ENCODE assay signal across 16 cellular contexts in the genomic region with DNA sequence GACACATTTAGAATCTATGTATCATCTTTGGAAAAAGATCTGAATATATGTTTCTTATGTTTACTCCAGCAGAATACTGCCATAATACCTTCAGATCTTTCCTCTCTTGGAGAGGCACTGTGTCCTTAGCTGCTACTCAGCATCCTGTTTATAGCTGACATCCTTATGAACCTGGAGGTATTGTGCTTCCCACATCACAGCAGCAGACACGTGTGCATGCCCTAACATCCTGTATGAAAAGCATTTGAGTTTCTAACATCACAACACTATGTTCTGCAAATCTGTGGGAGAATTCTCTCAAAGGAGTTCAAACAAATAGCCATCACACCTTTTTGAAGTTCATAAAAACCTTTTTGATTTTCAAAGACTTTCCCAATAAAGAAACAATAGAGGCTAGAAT.
DNase-seq lines count a peak whose midpoint lies in the region; ATAC-seq and TF ChIP-seq lines count a peak whose summit lies in the region.
"Had no signal": no experiment of that assay in that cellular context is flagged by ENCODE, and none has a peak within 500 bp of the region (broad histone marks: within the 10 kb centered on the region; RNA-seq: fewer than 3 reads in every experiment).

No MANE protein-coding gene starts in this region.

- H3K9me3 ChIP-seq in left lung: no peaks in the 10 kb centered on the region
- H3K9me3 ChIP-seq: pancreas, tibial artery had no signal

- peaks cover 0 to 9% of the 10 kb centered on the region in 2 donors for H3K4me1 ChIP-seq in left lung
- H3K4me1 ChIP-seq: pancreas had no signal

- no peaks in the 10 kb centered on the region for H3K27me3 Mint-ChIP-seq in activated CD8-positive, alpha-beta T cell treated with anti-CD3 and anti-CD28 coated beads, Interleukin-2, amount 10 ng/mL, durations not matched to agents 7 days and 5 days (ENCODE audit: low read depth)
- H3K27me3 Mint-ChIP-seq: B cell had no signal

- no peaks in the 10 kb centered on the region for H3K27me3 ChIP-seq in left lung
- H3K27me3 ChIP-seq in H7 (ENCODE audit: control insufficient read depth, insufficient read depth, low read length): no peaks in the 10 kb centered on the region
- H3K27me3 ChIP-seq: pancreas, tibial artery had no signal

- H3K4me1 Mint-ChIP-seq in activated CD8-positive, alpha-beta T cell treated with anti-CD3 and anti-CD28 coated beads, Interleukin-2, amount 10 ng/mL, durations not matched to agents 7 days and 5 days (ENCODE audit: low read depth): peaks cover 24% of the 10 kb centered on the region
- H3K4me1 Mint-ChIP-seq: B cell had no signal

- peak in 4 of 6 experiments; percentile 18 to 67 (median 62) for DNase-seq in stimulated activated naive CD4-positive, alpha-beta T cell (lab: John Stamatoyannopoulos, UW)
- no peak for DNase-seq in stimulated activated naive CD4-positive, alpha-beta T cell treated with Interleukin-2 at 50 U/mL for 16 hours (lab: John Stamatoyannopoulos, UW)
- peak; percentile 32 for DNase-seq in activated CD8-positive, alpha-beta T cell treated with anti-CD3 and anti-CD28 coated beads, Interleukin-2, amount 10 ng/mL, durations not matched to agents 7 days and 5 days
- DNase-seq in left lung: no peak
- no peak for DNase-seq in H7
- DNase-seq in amygdala (lab: John Stamatoyannopoulos, UW): no peak
- DNase-seq: DMS153; HFFc6; NCI-H2171; pancreas; stimulated activated CD4-positive, alpha-beta T cell treated with anti-CD3 and anti-CD28 coated beads, Interleukin-12 subunit alpha, Interleukin-12 subunit beta, amount 100 ng/mL, for 4 hours; tibial artery had no signal

- H3K36me3 ChIP-seq in left lung: no peaks in the 10 kb centered on the region
- H3K36me3 ChIP-seq in H7 (replicated peaks; ENCODE audit: control insufficient read depth, insufficient read depth, low read length): no peaks in the 10 kb centered on the region
- H3K36me3 ChIP-seq: pancreas, tibial artery had no signal

- no peaks in the 10 kb centered on the region for H3K9me3 Mint-ChIP-seq in activated CD8-positive, alpha-beta T cell treated with anti-CD3 and anti-CD28 coated beads, Interleukin-2, amount 10 ng/mL, durations not matched to agents 7 days and 5 days (ENCODE audit: insufficient read depth)
- H3K9me3 Mint-ChIP-seq: HFFc6 had no signal

- peak overlapping the region in 1 of 2 donors; percentile 49 for H3K27ac ChIP-seq in left lung
- H3K27ac ChIP-seq: pancreas, tibial artery had no signal

- POLR2A ChIA-PET in activated CD8-positive, alpha-beta T cell treated with anti-CD3 and anti-CD28 coated beads, Interleukin-2, amount 10 ng/mL, durations not matched to agents 7 days and 5 days (lab: Charles Lee): no interaction called here

- TF ChIP-seq POLR2A in GM18505 (IDR thresholded peaks at IDR 0.05; ENCODE audit: borderline replicate concordance, extremely low read depth, insufficient read depth, insufficient read length): no peak

- H3K4me3 Mint-ChIP-seq in activated CD8-positive, alpha-beta T cell treated with anti-CD3 and anti-CD28 coated beads, Interleukin-2, amount 10 ng/mL, durations not matched to agents 7 days and 5 days: peak overlapping the region; percentile 7
- H3K4me3 Mint-ChIP-seq: B cell had no signal

- peak; percentile 64 for ATAC-seq in activated CD8-positive, alpha-beta T cell treated with anti-CD3 and anti-CD28 coated beads, Interleukin-2, amount 10 ng/mL, durations not matched to agents 7 days and 5 days
- ATAC-seq in left lung: peak; percentile 26
- ATAC-seq in GM21786 (IDR thresholded peaks at IDR 0.05; ENCODE audit: unreplicated experiment): no peak
- ATAC-seq in GM18505 (IDR thresholded peaks at IDR 0.05; ENCODE audit: unreplicated experiment): no peak
- ATAC-seq: pancreas, SK-N-SH treated with all-trans-retinoic acid at 6 μM for 48 hours had no signal

- CTCF ChIA-PET in activated CD8-positive, alpha-beta T cell treated with anti-CD3 and anti-CD28 coated beads, Interleukin-2, amount 10 ng/mL, durations not matched to agents 7 days and 5 days (lab: Charles Lee): no interaction called here

- no peak for TF ChIP-seq CTCF in left lung (IDR thresholded peaks at IDR 0.05)

- intact Hi-C loops in left lung (cut with DNase I): no loop called here

- peak overlapping the region; percentile 4 for H3K27ac Mint-ChIP-seq in activated CD8-positive, alpha-beta T cell treated with anti-CD3 and anti-CD28 coated beads, Interleukin-2, amount 10 ng/mL, durations not matched to agents 7 days and 5 days
- H3K27ac Mint-ChIP-seq: B cell had no signal

- H3K4me3 ChIP-seq in left lung (no peak overlapping the region), H7 (ENCODE audit: insufficient read depth, low read depth, low read length) (no peak overlapping the region)
- H3K4me3 ChIP-seq: pancreas, tibial artery had no signal

- H3K36me3 Mint-ChIP-seq in activated CD8-positive, alpha-beta T cell treated with anti-CD3 and anti-CD28 coated beads, Interleukin-2, amount 10 ng/mL, durations not matched to agents 7 days and 5 days (ENCODE audit: low read depth): no peaks in the 10 kb centered on the region

Comparison
In these comparisons a context has a peak if more than half of its experiments do, and no peak if none do; other contexts are left out.
1. DNase-seq: peak in stimulated activated naive CD4-positive, alpha-beta T cell (4 of 6) and activated CD8-positive, alpha-beta T cell treated with anti-CD3 and anti-CD28 coated beads, Interleukin-2, amount 10 ng/mL, durations not matched to agents 7 days and 5 days (single experiment); none in stimulated activated naive CD4-positive, alpha-beta T cell treated with Interleukin-2 at 50 U/mL for 16 hours (single experiment), left lung (0 of 2), H7 (single experiment) and amygdala (0 of 56).
2. ATAC-seq: peak in activated CD8-positive, alpha-beta T cell treated with anti-CD3 and anti-CD28 coated beads, Interleukin-2, amount 10 ng/mL, durations not matched to agents 7 days and 5 days (single experiment) and left lung (single experiment); none in GM21786 (single experiment) and GM18505 (single experiment).